ENCODE assay signal across 11 cellular contexts in the genomic region with DNA sequence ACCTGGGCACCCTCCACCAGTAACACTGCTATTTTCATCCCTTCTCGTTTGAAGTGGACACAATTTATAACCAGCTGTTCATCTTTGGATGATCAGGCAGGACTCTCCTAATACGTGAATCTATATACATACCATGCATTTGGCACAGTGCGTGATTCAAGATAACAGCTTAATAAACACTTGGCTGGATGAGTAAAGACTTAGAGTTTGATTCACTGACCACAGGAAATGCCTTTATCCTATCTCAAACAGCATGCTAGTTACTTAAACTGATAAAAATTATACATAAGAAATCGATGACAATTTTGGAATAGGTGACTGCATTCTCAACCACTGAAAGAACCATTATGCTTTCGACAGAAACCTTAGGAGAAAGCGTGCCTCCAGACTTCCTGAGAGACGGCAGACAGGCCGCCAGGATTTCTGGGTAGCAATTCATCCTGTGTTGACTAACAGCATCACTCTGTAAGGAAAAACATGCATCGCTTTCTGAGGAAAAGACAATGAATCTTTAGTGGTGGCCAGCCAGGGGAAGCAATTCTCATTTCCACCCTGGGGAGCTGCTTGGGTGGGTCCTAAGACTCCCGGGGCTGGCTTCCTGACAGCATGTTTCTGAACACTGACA. TPM values are rescaled to one million over a fixed set of nuclear protein-coding genes. Genes with fewer than 3 reads are reported as not detected.
DNase-seq lines count a peak whose midpoint lies in the region; ATAC-seq and TF ChIP-seq lines count a peak whose summit lies in the region.
"Had no signal": no experiment of that assay in that cellular context is flagged by ENCODE, and none has a peak within 500 bp of the region (broad histone marks: within the 10 kb centered on the region; RNA-seq: fewer than 3 reads in every experiment).

No MANE protein-coding gene starts in this region.

- CTCF ChIA-PET in WTC11 (lab: Charles Lee) = interaction anchor here (0.9 kb wide), 1 partner anchor 26 kb away, joined by 3 read pairs; no protein-coding TSS in a partner anchor

- H3K27ac Mint-ChIP-seq in GM23338 (no peak overlapping the region), WTC11 (0 out of 2 replicates have a peak overlapping the region, but pooled peaks have one; percentile 74)

- H3K9me3 ChIP-seq in heart right ventricle (no peaks in the 10 kb centered on the region), psoas muscle (no peaks in the 10 kb centered on the region)
- H3K9me3 ChIP-seq: vagina had no signal

- H3K4me3 Mint-ChIP-seq in GM23338 (no peak overlapping the region), WTC11 (no peak overlapping the region)

- H3K4me3 ChIP-seq in ACC112 (ENCODE audit: low read depth, low read length) = peak overlapping the region; percentile 68
- no peak overlapping the region for H3K4me3 ChIP-seq in GM23338
- H3K4me3 ChIP-seq in heart right ventricle = no peak overlapping the region
- no peak overlapping the region for H3K4me3 ChIP-seq in psoas muscle
- H3K4me3 ChIP-seq: cardiac muscle cell, vagina had no signal

- no peaks in the 10 kb centered on the region for H3K9me2 ChIP-seq in GM23338 (ENCODE audit: insufficient read depth)

- DNase-seq in GM23338 (ENCODE audit: low spot score) (no peak), WTC11 (ENCODE audit: low spot score) (no peak), heart right ventricle (peak in 1 of 2 donors; percentile 32), activated gamma-delta T cell treated with Interleukin-2 at 50 U/mL for 16 hours (no peak), psoas muscle (no peak)
- DNase-seq: NCI-H1417 had no signal

- H3K9me3 Mint-ChIP-seq in GM23338 (no peaks in the 10 kb centered on the region; the same call in 2 of the 3 replicates), WTC11 (no peaks in the 10 kb centered on the region)

- H3K27ac ChIP-seq in ACC112 (ENCODE audit: low read depth, low read length) (peak overlapping the region; percentile 79), GM23338 (ENCODE audit: low read depth) (0 out of 2 replicates have a peak overlapping the region, but pooled peaks have one; percentile 27), heart right ventricle (peak overlapping the region in 6 of 10 donors; percentile 15 to 62 (median 47)), psoas muscle (no peak overlapping the region)
- H3K27ac ChIP-seq: cardiac muscle cell, vagina had no signal

- TF ChIP-seq CTCF in GM23338 (conservative IDR thresholded peaks at IDR 0.05; ENCODE audit: low read depth in 2 of 2) (no peak), WTC11 (IDR thresholded peaks at IDR 0.05) (no peak), heart right ventricle (IDR thresholded peaks at IDR 0.05) (no peak), psoas muscle (IDR thresholded peaks at IDR 0.05) (no peak)

- peak overlapping the region; percentile 22; the same call in 1 of the 2 replicates for H3K4me2 ChIP-seq in GM23338

- H3K4me1 Mint-ChIP-seq in GM23338 = peaks cover 37% of the 10 kb centered on the region
- peaks cover 32% of the 10 kb centered on the region for H3K4me1 Mint-ChIP-seq in WTC11

- no peaks in the 10 kb centered on the region; the same call in 1 of the 2 replicates for H4K20me1 ChIP-seq in GM23338 (replicated peaks; ENCODE audit: insufficient read depth)

- intact Hi-C loops in heart right ventricle (cut with DNase I) = no loop called here
- intact Hi-C loops in psoas muscle (cut with DNase I) = no loop called here

- ATAC-seq in GM23338 = peak; percentile 14; the same call in 2 of the 3 replicates
- peak; percentile 10; the same call in 1 of the 2 replicates for ATAC-seq in WTC11
- ATAC-seq in heart right ventricle = peak in 7 of 8 donors; percentile 41 to 83 (median 59)
- ATAC-seq in GM19455 (IDR thresholded peaks at IDR 0.05; ENCODE audit: unreplicated experiment) = no peak
- ATAC-seq in HG03439 (IDR thresholded peaks at IDR 0.05; ENCODE audit: unreplicated experiment) = no peak
- no peak for ATAC-seq in psoas muscle

- peaks cover 7% of the 10 kb centered on the region; the same call in 1 of the 2 replicates for H3F3A ChIP-seq in GM23338 (replicated peaks; ENCODE audit: low read depth)

- H3K36me3 ChIP-seq in ACC112 (ENCODE audit: insufficient read depth, low read length) (no peaks in the 10 kb centered on the region), GM23338 (ENCODE audit: insufficient read depth) (no peaks in the 10 kb centered on the region), heart right ventricle (no peaks in the 10 kb centered on the region), psoas muscle (ENCODE audit: insufficient read depth in 1 of 2, low read depth in 1 of 2) (no peaks in the 10 kb centered on the region)
- H3K36me3 ChIP-seq: cardiac muscle cell, vagina had no signal

- no peaks in the 10 kb centered on the region; the same call in 2 of the 3 replicates for H3K36me3 Mint-ChIP-seq in GM23338 (ENCODE audit: low read depth)
- H3K36me3 Mint-ChIP-seq in WTC11 = no peaks in the 10 kb centered on the region

- H3K4me1 ChIP-seq in ACC112 (ENCODE audit: control insufficient read depth, insufficient read depth, low read length, unreplicated experiment) (peaks cover 43% of the 10 kb centered on the region), GM23338 (ENCODE audit: insufficient read depth) (peaks cover 15% of the 10 kb centered on the region), heart right ventricle (peaks cover 0 to 44% (median 6%) of the 10 kb centered on the region in 9 donors), psoas muscle (peaks cover 4% of the 10 kb centered on the region)

- WGBS in heart right ventricle, 2 donors = 36 to 51% methylated on average over 10 of the region's 10 CpGs
- 33 to 44% (median 41%) methylated on average over 10 of the region's 10 CpGs for WGBS in psoas muscle, 3 donors

- H3K27me3 ChIP-seq in ACC112 (ENCODE audit: insufficient read depth, low read length) (no peaks in the 10 kb centered on the region), GM23338 (ENCODE audit: insufficient read depth) (no peaks in the 10 kb centered on the region), heart right ventricle (peaks cover 0 to 5% (median 0%) of the 10 kb centered on the region in 7 donors), psoas muscle (ENCODE audit: insufficient read depth in 3 of 3, low read length in 2 of 3) (no peaks in the 10 kb centered on the region)
- H3K27me3 ChIP-seq: cardiac muscle cell, vagina had no signal

- POLR2A ChIA-PET in WTC11 (lab: Charles Lee) = interaction anchor here (0.6 kb wide), 1 partner anchor 10 kb away, joined by 3 read pairs; no protein-coding TSS in a partner anchor

- peaks cover 9% of the 10 kb centered on the region for H3K27me3 Mint-ChIP-seq in GM23338 (ENCODE audit: insufficient read depth, low read depth, poor library complexity)
- H3K27me3 Mint-ChIP-seq in WTC11 (ENCODE audit: low read depth) = no peaks in the 10 kb centered on the region

- H3K79me2 ChIP-seq in ACC112 (ENCODE audit: control insufficient read depth, insufficient read depth, low read length, unreplicated experiment) (no peaks in the 10 kb centered on the region), GM23338 (replicated peaks; ENCODE audit: insufficient read depth) (no peaks in the 10 kb centered on the region)

- H2AFZ ChIP-seq in ACC112 (ENCODE audit: low read length, unreplicated experiment) = peak overlapping the region; percentile 76
- no peak overlapping the region for H2AFZ ChIP-seq in GM23338

TF ChIP-seq in GM23338, 12 proteins besides CTCF, POLR2A, EP300 and RAD21 (continues in another document):
- TF ChIP-seq ZNF114 (CRISPR knock-in tag; IDR thresholded peaks at IDR 0.05) = no peak

TF ChIP-seq in WTC11, 78 proteins besides CTCF, POLR2A, EP300 and RAD21:
- TF ChIP-seq TEAD1 (CRISPR knock-in tag; IDR thresholded peaks at IDR 0.05) (0 out of 2 replicates have a peak, but pooled peaks have one; percentile 34), TEAD4 (CRISPR knock-in tag; IDR thresholded peaks at IDR 0.05) (no peak), ZNF423 (CRISPR knock-in tag; IDR thresholded peaks at IDR 0.05) (peak; percentile 81)

RNA-seq across cellular contexts. Expression of gene MRPL36, which starts 9.7 kb away (rescaled TPM):
- total RNA-seq in GM23338 (2014; rRNA removed; shearing (Covaris generic)) = 47.5 and 79.9 TPM in 2 replicates
- 143 and 149 TPM in 2 replicates for polyA plus RNA-seq in GM23338 (2016; fragmentation: Nextera tagmentation; extraction: Ambion mirVana)
- total RNA-seq in WTC11 (2021) = 52.8 to 61.2 TPM (median 55.9 TPM) in 3 replicates
- total RNA-seq in heart right ventricle = 10 to 100 TPM; 43.4 to 76.9 (median 49.8) TPM
- polyA plus RNA-seq in heart right ventricle = 100 to 1,000 TPM in 1 of 2 donors, 10 to 100 TPM in 1; 45.5 to 126 TPM
- total RNA-seq in psoas muscle = 100 to 1,000 TPM in 1 of 4 donors, 10 to 100 TPM in 3; 61.6 to 111 (median 87.0) TPM
- 100 to 1,000 TPM; 161 to 216 (median 174) TPM for polyA plus RNA-seq in psoas muscle

RNA-seq across cellular contexts. Expression of gene NDUFS6, which starts 11.3 kb away (rescaled TPM):
- 82.1 and 94.8 TPM in 2 replicates for total RNA-seq in GM23338 (2014; rRNA removed; shearing (Covaris generic))
- polyA plus RNA-seq in GM23338 (2016; fragmentation: Nextera tagmentation; extraction: Ambion mirVana) (279 and 289 TPM in 2 replicates), heart right ventricle (100 to 1,000 TPM; 187 to 198 TPM), psoas muscle (100 to 1,000 TPM; 110 to 177 (median 135) TPM)
- total RNA-seq in WTC11 (2021) (75.8 to 84.3 TPM (median 77.4 TPM) in 3 replicates), heart right ventricle (100 to 1,000 TPM in 3 of 10 donors, 10 to 100 TPM in 7; 60.2 to 137 (median 84.3) TPM), psoas muscle (10 to 100 TPM; 48.3 to 61.5 (median 49.9) TPM)

Comparison
In these comparisons a context has a peak if more than half of its experiments do, and no peak if none do; other contexts are left out.
1. ATAC-seq: peak in GM23338 (single experiment), WTC11 (single experiment) and heart right ventricle (7 of 8); none in GM19455 (single experiment), HG03439 (single experiment) and psoas muscle (0 of 4).